Comparison of ENCODE assay signal across 9 cellular contexts in the genomic region with DNA sequence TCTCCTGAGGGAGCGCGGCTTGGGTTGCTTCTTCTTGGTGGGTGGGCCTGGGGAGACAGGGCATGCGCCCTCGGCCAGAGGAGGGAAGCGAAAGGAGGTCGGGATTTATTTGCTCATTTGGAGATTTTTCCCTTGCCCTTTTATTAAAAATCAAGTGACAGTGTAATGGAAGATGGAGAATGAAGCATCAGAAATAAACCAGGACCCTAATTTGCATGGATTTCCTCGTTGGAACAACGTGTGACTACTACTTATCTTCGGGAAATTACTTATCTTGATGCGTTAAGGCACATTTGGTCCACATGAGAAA. TPM values are rescaled to one million over a fixed set of nuclear protein-coding genes. Genes with fewer than 3 reads are reported as not detected.
DNase-seq lines count a peak whose midpoint lies in the region; ATAC-seq and TF ChIP-seq lines count a peak whose summit lies in the region.
"Had no signal": no experiment of that assay in that cellular context is flagged by ENCODE, and none has a peak within 500 bp of the region (broad histone marks: within the 10 kb centered on the region; RNA-seq: fewer than 3 reads in every experiment).

No MANE protein-coding gene starts in this region.

- WGBS in mesodermal cell (ENCODE audit: insufficient coverage in 2 of 2), 2 experiments = 0% methylated on average over 2 to 5 of the region's 10 CpGs

- no peaks in the 10 kb centered on the region for H3K27me3 ChIP-seq in vagina

- no peak for TF ChIP-seq POLR2A in vagina (IDR thresholded peaks at IDR 0.05)

- no peak for ATAC-seq in HG03025 (IDR thresholded peaks at IDR 0.05; ENCODE audit: low FRiP score, unreplicated experiment)

- H3K36me3 ChIP-seq in mesodermal cell (ENCODE audit: control insufficient read depth, insufficient read depth, low read length) (no peaks in the 10 kb centered on the region), vagina (no peaks in the 10 kb centered on the region)

- H3K4me1 ChIP-seq in mesodermal cell (ENCODE audit: control insufficient read depth, insufficient read depth, low read length, poor library complexity, severe bottlenecking) (peaks cover 4% of the 10 kb centered on the region), vagina (peaks cover 22% of the 10 kb centered on the region)

- H3K4me3 ChIP-seq in choroid plexus epithelial cell (ENCODE audit: low read depth, low read length) (peak overlapping the region; percentile 81), mesodermal cell (ENCODE audit: extremely low read depth, insufficient read depth, low read length, poor library complexity, severe bottlenecking) (peak overlapping the region; percentile 80), vagina (peak overlapping the region; percentile 82 to 93)

- DNase-seq in COLO829 (ENCODE audit: low spot score) = peak; percentile 33
- peak; percentile 5 for DNase-seq in NCI-H2171 (lab: John Stamatoyannopoulos, UW)
- peak; percentile 11 for DNase-seq in choroid plexus epithelial cell (ENCODE audit: low read depth)
- DNase-seq in vagina (ENCODE audit: extremely low spot score in 2 of 2) = no peak
- no peak for DNase-seq in foreskin melanocyte
- no peak for DNase-seq in NCI-H446 treated with DMSO at 0.1 percent for 48 hours (lab: John Stamatoyannopoulos, UW)

- TF ChIP-seq CTCF in choroid plexus epithelial cell (conservative IDR thresholded peaks at IDR 0.05; ENCODE audit: low read depth, low read length) (no peak), vagina (IDR thresholded peaks at IDR 0.05) (no peak)

- H3K27ac ChIP-seq in mesodermal cell (ENCODE audit: low read depth, low read length, severe bottlenecking) = peak overlapping the region; percentile 93
- peak overlapping the region; percentile 99 for H3K27ac ChIP-seq in vagina

- H3K9me3 ChIP-seq in mesodermal cell (ENCODE audit: control insufficient read depth, low read length) (no peaks in the 10 kb centered on the region), vagina (no peaks in the 10 kb centered on the region)

- intact Hi-C loops in vagina (cut with DNase I) = loop anchor here (2.0 kb wide), 2 partner anchors 151 to 201 kb away; a partner anchor contains a TSS

RNA-seq across cellular contexts. Expression of a gene that starts 0.7 kb away (rescaled TPM):
- 16.1 TPM for polyA plus RNA-seq in mesodermal cell (2013, experiment 1 of 2)
- polyA plus RNA-seq in mesodermal cell (2013, experiment 2 of 2) = 16.9 TPM
- 34.4 TPM for total RNA-seq in vagina

RNA-seq across cellular contexts. Expression of a gene that starts 44.6 kb away (rescaled TPM):
- polyA plus RNA-seq in mesodermal cell (2013, experiment 1 of 2) = not detected
- not detected for polyA plus RNA-seq in mesodermal cell (2013, experiment 2 of 2)
- total RNA-seq in vagina = not detected
- total RNA-seq: M059J had no signal

Comparison
In these comparisons a context has a peak if more than half of its experiments do, and no peak if none do; other contexts are left out.
1. DNase-seq: peak in COLO829 (single experiment), NCI-H2171 (single experiment) and choroid plexus epithelial cell (single experiment); none in vagina (0 of 2), foreskin melanocyte (single experiment) and NCI-H446 treated with DMSO at 0.1 percent for 48 hours (single experiment).
2. Peak in every context shown above with its lines, with median percentiles within 50 percentile points of each other: H3K4me3 ChIP-seq.